Comparison of ENCODE assay signal across 8 cellular contexts in the genomic region with DNA sequence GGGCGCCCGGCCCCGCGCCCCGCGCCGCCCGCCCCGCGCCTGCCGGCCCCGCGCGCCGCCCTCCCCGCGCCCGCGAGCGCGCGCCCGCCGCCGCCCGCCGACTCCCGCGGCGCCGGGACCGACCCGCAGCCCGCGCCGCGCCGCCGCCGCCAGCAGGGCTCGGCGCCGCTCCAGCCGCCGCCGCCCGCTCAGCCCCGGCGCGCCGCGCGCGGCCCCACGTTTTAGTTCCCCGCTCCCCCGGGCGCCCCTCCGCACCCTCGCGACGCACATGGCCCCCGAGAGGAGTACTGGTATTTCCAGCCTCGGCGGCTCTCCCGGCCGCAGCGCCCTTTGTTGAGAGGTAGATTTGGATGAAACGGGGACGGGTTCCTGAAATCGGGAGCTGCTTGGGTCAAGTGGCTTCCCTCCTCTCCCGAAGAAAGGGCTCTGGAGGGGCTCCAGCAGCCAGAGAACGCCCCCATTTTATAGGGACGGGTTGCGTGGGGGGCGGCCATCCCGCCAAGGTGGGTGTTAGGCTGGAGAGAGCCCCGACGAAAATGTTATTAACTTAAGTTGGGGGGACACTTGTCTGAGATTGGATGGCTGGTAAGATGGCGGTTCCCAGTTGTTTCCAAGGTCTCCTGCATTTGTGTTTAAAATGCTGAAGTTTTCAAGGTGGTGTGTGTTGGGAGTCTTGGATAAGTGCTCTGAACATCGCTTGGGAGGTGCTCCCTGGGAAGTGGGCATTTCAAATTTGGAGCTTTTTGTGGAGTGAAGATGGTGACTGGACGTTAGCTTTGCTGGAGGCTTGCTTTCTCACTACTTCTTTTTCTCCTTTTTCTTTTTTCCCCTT. TPM values are rescaled to one million over a fixed set of nuclear protein-coding genes. Genes with fewer than 3 reads are reported as not detected.
DNase-seq lines count a peak whose midpoint lies in the region; ATAC-seq and TF ChIP-seq lines count a peak whose summit lies in the region.

No MANE protein-coding gene starts in this region.

- H3K9me3 ChIP-seq in BLaER1 (no peaks in the 10 kb centered on the region), cardiac muscle cell (ENCODE audit: low read depth) (no peaks in the 10 kb centered on the region)

- peaks cover 79% of the 10 kb centered on the region for H4K20me1 ChIP-seq in BLaER1

- H3K27me3 ChIP-seq in BLaER1, result peaks cover 95% of the 10 kb centered on the region
- peaks cover 5% of the 10 kb centered on the region for H3K27me3 ChIP-seq in HL-60 (ENCODE audit: insufficient read depth, poor library complexity, severe bottlenecking)
- H3K27me3 ChIP-seq in cardiac muscle cell, result peaks cover 73% of the 10 kb centered on the region

- no peak for ATAC-seq in HG03521 (IDR thresholded peaks at IDR 0.05; ENCODE audit: unreplicated experiment)

- peak overlapping the region; percentile 55 for H3K4me2 ChIP-seq in BLaER1

- H3K4me1 ChIP-seq in BLaER1 (no peaks in the 10 kb centered on the region), cardiac muscle cell (ENCODE audit: low read depth) (peaks cover 20% of the 10 kb centered on the region)

- H3K27ac ChIP-seq in BLaER1 (peak overlapping the region; percentile 96), HL-60 (replicated peaks) (no peak overlapping the region), cardiac muscle cell (no peak overlapping the region)

- no peaks in the 10 kb centered on the region; the same call in 1 of the 2 replicates for H3K36me3 ChIP-seq in BLaER1
- no peaks in the 10 kb centered on the region for H3K36me3 ChIP-seq in cardiac muscle cell

- H3K9ac ChIP-seq in BLaER1, result peak overlapping the region; percentile 97

- H3K4me3 ChIP-seq in BLaER1 (peak overlapping the region; percentile 75), HL-60 (replicated peaks; ENCODE audit: insufficient read depth, low read length) (peak overlapping the region; percentile 50), cardiac muscle cell (peak overlapping the region; percentile 70)

- TF ChIP-seq CTCF in HL-60 (IDR thresholded peaks at IDR 0.05; ENCODE audit: insufficient read depth, low read length) (no peak), cardiac muscle cell (IDR thresholded peaks at IDR 0.05; ENCODE audit: low read depth, low read length) (no peak)

- intact Hi-C loops in posterior cingulate gyrus (cut with DNase I), result loop anchor here (1.0 to 10.0 kb wide), 5 partner anchors 69 to 787 kb away; partner anchors contain the start of genes DNAJC1 and MLLT10

- DNase-seq in HL-60 (ENCODE audit: low read depth in 1 of 2, low spot score in 1 of 2), result no peak
- peak; percentile 41 for DNase-seq in activated gamma-delta T cell (lab: John Stamatoyannopoulos, UW)
- DNase-seq in cardiac muscle cell (ENCODE audit: low read depth in 1 of 2, low spot score in 1 of 2), result peak; percentile 32 to 50
- DNase-seq in posterior cingulate gyrus, result peak in 7 of 10 donors; percentile 11 to 88 (median 55)
- DNase-seq in NCI-H1930 (lab: John Stamatoyannopoulos, UW), result no peak
- DNase-seq in NCI-H2196 treated with DMSO at 0.1 percent for 48 hours (lab: John Stamatoyannopoulos, UW; ENCODE audit: unreplicated experiment), result no peak

RNA-seq across cellular contexts. Expression of gene BMI1, which starts 1.1 kb away (rescaled TPM):
- 16.7 and 17.3 TPM in 2 replicates for total RNA-seq in cardiac muscle cell
- 10.4 and 12.9 TPM in 2 replicates for polyA plus RNA-seq in cardiac muscle cell

RNA-seq across cellular contexts. Expression of gene COMMD3, which starts 5.9 kb away (rescaled TPM):
- total RNA-seq in cardiac muscle cell, result 24.8 and 54.3 TPM in 2 replicates
- polyA plus RNA-seq in cardiac muscle cell, result 122 and 132 TPM in 2 replicates

RNA-seq across cellular contexts. Expression of gene SPAG6, which starts 23.2 kb away (rescaled TPM):
- not detected in 2 replicates for total RNA-seq in cardiac muscle cell
- 0.66 TPM in 1 of 2 replicates, not detected in the other for polyA plus RNA-seq in cardiac muscle cell

Comparison
In these comparisons a context has a peak if more than half of its experiments do, and no peak if none do; other contexts are left out.
1. DNase-seq: peak in activated gamma-delta T cell (single experiment), cardiac muscle cell (2 of 2) and posterior cingulate gyrus (7 of 10); none in HL-60 (0 of 2), NCI-H1930 (0 of 2) and NCI-H2196 treated with DMSO at 0.1 percent for 48 hours (single experiment).
2. Peak in every context shown above with its lines, with median percentiles within 50 percentile points of each other: H3K4me3 ChIP-seq.